In the genomic region with DNA sequence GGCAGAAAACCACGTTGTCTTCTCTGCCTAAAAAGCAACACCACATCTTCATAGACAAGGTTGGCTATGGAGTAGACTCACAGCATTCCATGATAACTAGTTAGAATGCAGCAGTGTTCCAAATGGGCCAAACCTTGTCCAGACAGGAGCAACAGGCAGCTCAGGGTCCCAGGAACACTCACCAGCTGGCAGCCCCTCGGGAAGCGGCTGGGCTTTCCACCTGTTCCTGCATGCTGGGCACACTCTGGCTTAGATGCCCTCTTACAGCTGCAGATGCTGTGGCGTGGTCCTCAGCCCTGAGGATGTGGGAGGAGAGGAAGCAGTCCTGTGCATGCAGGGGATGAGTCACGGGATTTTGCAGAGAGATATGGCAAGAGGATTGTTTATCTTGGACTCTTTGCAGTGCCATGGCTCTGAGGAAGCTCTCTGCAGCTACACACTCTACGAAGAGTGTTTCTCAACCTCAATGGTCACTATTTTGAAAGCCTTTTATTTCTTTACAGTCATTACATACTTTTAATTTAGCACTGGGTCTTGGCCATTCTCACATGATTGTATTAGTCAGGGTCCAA, we compare ENCODE assay signal across 9 cellular contexts. TPM values are rescaled to one million over a fixed set of nuclear protein-coding genes. Genes with fewer than 3 reads are reported as not detected.
DNase-seq lines count a peak whose midpoint lies in the region; ATAC-seq and TF ChIP-seq lines count a peak whose summit lies in the region.
"Had no signal": no experiment of that assay in that cellular context is flagged by ENCODE, and none has a peak within 500 bp of the region (broad histone marks: within the 10 kb centered on the region; RNA-seq: fewer than 3 reads in every experiment).

No MANE protein-coding gene starts in this region.

- no peaks in the 10 kb centered on the region for H3K9me3 ChIP-seq in breast epithelium
- H3K9me3 ChIP-seq: ovary had no signal

- H3K4me3 ChIP-seq in breast epithelium, result no peak overlapping the region
- H3K4me3 ChIP-seq in coronary artery, result no peak overlapping the region
- H3K4me3 ChIP-seq: ovary had no signal

- H3K27me3 ChIP-seq in breast epithelium, result no peaks in the 10 kb centered on the region
- H3K27me3 ChIP-seq: ovary had no signal

- no peak for ATAC-seq in GM18870 (IDR thresholded peaks at IDR 0.05; ENCODE audit: unreplicated experiment)
- no peak for ATAC-seq in GM19328 (IDR thresholded peaks at IDR 0.05; ENCODE audit: unreplicated experiment)

- H3K36me3 ChIP-seq in breast epithelium, result no peaks in the 10 kb centered on the region
- H3K36me3 ChIP-seq: ovary had no signal

- H3K27ac ChIP-seq in breast epithelium (peak overlapping the region; percentile 42 to 83), coronary artery (peak overlapping the region in 1 of 2 donors; percentile 70)

- DNase-seq in GM03348 (ENCODE audit: low spot score) (peak; percentile 97), NCI-H510A (lab: John Stamatoyannopoulos, UW) (peak; percentile 54), breast epithelium (ENCODE audit: low spot score in 2 of 2) (no peak), lung microvascular endothelial cell (ENCODE audit: low read depth in 2 of 2) (peak; percentile 94 to 97), coronary artery (ENCODE audit: low spot score) (no peak), iPS-NIHi11 (ENCODE audit: low spot score) (no peak)

- H3K4me1 ChIP-seq in breast epithelium, result no peaks in the 10 kb centered on the region

- TF ChIP-seq CTCF in breast epithelium (IDR thresholded peaks at IDR 0.05) (no peak), coronary artery (IDR thresholded peaks at IDR 0.05) (no peak)

- TF ChIP-seq POLR2A in breast epithelium (IDR thresholded peaks at IDR 0.05), result no peak

- intact Hi-C loops in breast epithelium (cut with DNase I; ENCODE audit: low total_unique reads), result no loop called here

RNA-seq across cellular contexts. Expression of a gene that starts 11.3 kb away (rescaled TPM):
- total RNA-seq in breast epithelium (10 to 100 TPM in 1 of 3 donors, 1 to 10 TPM in 2; 3.2 to 13.9 (median 4.3) TPM), lung microvascular endothelial cell (4.8 and 5.7 TPM in 2 replicates)

Comparison
In these comparisons a context has a peak if more than half of its experiments do, and no peak if none do; other contexts are left out.
1. DNase-seq: peak in GM03348 (single experiment), NCI-H510A (single experiment) and lung microvascular endothelial cell (2 of 2); none in breast epithelium (0 of 2), coronary artery (single experiment) and iPS-NIHi11 (single experiment).